1 cellular context compared by ENCODE assay signal in the genomic region with DNA sequence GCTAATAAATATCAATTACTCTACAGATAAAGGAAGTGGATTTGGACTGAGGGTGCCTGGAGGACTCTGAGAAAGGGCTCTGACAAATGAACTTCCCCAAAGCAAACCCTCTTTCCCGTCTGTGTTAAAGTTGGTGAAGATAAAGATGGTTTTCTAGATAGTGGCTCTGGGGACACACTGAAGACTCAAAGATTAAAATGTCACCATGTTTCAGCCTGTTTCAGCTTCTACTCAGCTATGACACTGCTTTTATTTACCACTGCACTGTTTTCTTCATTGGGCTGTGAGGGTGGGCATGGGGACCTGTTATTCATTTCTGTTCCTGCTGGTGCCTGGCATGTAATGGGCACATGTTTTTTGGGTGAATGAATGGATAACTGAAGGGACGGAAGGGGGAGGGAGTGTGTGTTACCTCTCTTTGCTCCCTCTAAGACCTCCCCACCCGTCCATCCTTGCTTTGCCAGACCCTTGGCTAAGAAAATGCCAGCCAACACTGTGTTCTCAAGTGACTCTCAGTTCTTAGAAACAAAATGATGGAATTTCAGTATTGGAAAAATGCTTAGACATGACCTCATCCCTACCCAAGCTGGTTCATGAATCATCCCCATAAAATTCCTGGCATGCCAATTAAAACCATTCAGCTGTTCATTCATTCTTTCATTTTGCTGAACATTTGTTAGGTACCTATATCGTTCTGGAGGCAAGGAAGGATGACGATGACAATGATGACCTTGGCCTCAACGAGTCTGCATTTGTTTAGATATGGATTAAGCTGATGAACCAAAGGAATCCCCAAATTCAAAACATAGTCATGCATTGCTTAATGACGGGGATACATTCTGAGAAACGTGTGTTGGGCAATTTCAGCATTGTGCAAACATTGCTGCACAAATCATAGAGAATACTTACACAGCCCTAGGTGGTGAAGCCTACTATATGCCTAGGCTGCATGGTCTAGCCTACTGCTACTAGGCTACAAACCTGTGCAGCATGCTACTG.
TF ChIP-seq lines count a peak whose summit lies in the region.

No MANE protein-coding gene starts in this region.

TF ChIP-seq in K562, 482 proteins besides CTCF, POLR2A, EP300 and RAD21 (continues in another document):
- TF ChIP-seq ZNF197 (CRISPR knock-in tag; IDR thresholded peaks at IDR 0.05; ENCODE audit: low read depth) (0 out of 2 replicates have a peak, but pooled peaks have one; percentile 67), POLR2B (IDR thresholded peaks at IDR 0.05; ENCODE audit: low read depth, partially characterized antibody) (no peak), FOSL1 (tag; conservative IDR thresholded peaks at IDR 0.05) (peak; percentile 19; the same call in 1 of the 2 replicates), TEAD4 (IDR thresholded peaks at IDR 0.05; ENCODE audit: low read length) (peak; percentile 89), TEAD4 (CRISPR knock-in tag; IDR thresholded peaks at IDR 0.05; ENCODE audit: borderline replicate concordance) (no peak), ASH1L (IDR thresholded peaks at IDR 0.05; ENCODE audit: borderline replicate concordance, low read depth, partially characterized antibody) (no peak), CBX8 (IDR thresholded peaks at IDR 0.05; ENCODE audit: borderline replicate concordance, extremely low read depth, low read depth, low read length, poor library complexity, severe bottlenecking) (no peak), JUND (IDR thresholded peaks at IDR 0.05; ENCODE audit: borderline replicate concordance, low read depth, low read length) (peak; percentile 59; the same call in 1 of the 2 replicates), JUND (tag; IDR thresholded peaks at IDR 0.05; ENCODE audit: borderline replicate concordance, low read depth, low read length) (peak; percentile 47), MEF2A (IDR thresholded peaks at IDR 0.05; ENCODE audit: control insufficient read depth, low read depth, low read length) (no peak), FOXJ2 (tag; IDR thresholded peaks at IDR 0.05) (peak; percentile 58), HSF4 (CRISPR knock-in tag; IDR thresholded peaks at IDR 0.05; ENCODE audit: borderline replicate concordance) (no peak), MAFK (IDR thresholded peaks at IDR 0.05; ENCODE audit: low read length) (peak; percentile 36; the same call in 1 of the 2 replicates), KAT7 (CRISPR knock-in tag; IDR thresholded peaks at IDR 0.05; ENCODE audit: borderline replicate concordance) (no peak), SMAD4 (CRISPR knock-in tag; conservative IDR thresholded peaks at IDR 0.05) (peak; percentile 45), ZNF79 (CRISPR knock-in tag; IDR thresholded peaks at IDR 0.05; ENCODE audit: low read depth) (peak; percentile 31; the same call in 1 of the 2 replicates), ZNF444 (CRISPR knock-in tag; IDR thresholded peaks at IDR 0.05) (no peak), ZNF644 (tag; IDR thresholded peaks at IDR 0.05; ENCODE audit: low read depth) (peak; percentile 65; the same call in 1 of the 2 replicates), ZNF347 (CRISPR knock-in tag; IDR thresholded peaks at IDR 0.05; ENCODE audit: low read depth) (no peak), FOXK2 (conservative IDR thresholded peaks at IDR 0.05 in 1 of 2, IDR thresholded peaks at IDR 0.05 in 1 of 2; ENCODE audit: low read depth in 2 of 2) (no peak; a peak in 2 of 4 replicates), HDAC3 (IDR thresholded peaks at IDR 0.05; ENCODE audit: borderline replicate concordance, partially characterized antibody) (no peak), SUPT5H (IDR thresholded peaks at IDR 0.05) (no peak), ZNF316 (IDR thresholded peaks at IDR 0.05) (peak; percentile 66), ZNF324 (CRISPR knock-in tag; IDR thresholded peaks at IDR 0.05) (no peak), JUN (IDR thresholded peaks at IDR 0.05; ENCODE audit: borderline replicate concordance, low read depth, low read length) (0 out of 2 replicates have a peak, but pooled peaks have one; percentile 6), JUN (CRISPR knock-in tag; IDR thresholded peaks at IDR 0.05; ENCODE audit: borderline replicate concordance) (no peak), ZNF354B (CRISPR knock-in tag; IDR thresholded peaks at IDR 0.05) (no peak), BRD9 (IDR thresholded peaks at IDR 0.05; ENCODE audit: low read depth, partially characterized antibody) (no peak), ZNF311 (CRISPR knock-in tag; IDR thresholded peaks at IDR 0.05) (no peak), BCOR (IDR thresholded peaks at IDR 0.05) (no peak), ZNF586 (CRISPR knock-in tag; conservative IDR thresholded peaks at IDR 0.05) (no peak)
- TF ChIP-seq, protein P1, sequence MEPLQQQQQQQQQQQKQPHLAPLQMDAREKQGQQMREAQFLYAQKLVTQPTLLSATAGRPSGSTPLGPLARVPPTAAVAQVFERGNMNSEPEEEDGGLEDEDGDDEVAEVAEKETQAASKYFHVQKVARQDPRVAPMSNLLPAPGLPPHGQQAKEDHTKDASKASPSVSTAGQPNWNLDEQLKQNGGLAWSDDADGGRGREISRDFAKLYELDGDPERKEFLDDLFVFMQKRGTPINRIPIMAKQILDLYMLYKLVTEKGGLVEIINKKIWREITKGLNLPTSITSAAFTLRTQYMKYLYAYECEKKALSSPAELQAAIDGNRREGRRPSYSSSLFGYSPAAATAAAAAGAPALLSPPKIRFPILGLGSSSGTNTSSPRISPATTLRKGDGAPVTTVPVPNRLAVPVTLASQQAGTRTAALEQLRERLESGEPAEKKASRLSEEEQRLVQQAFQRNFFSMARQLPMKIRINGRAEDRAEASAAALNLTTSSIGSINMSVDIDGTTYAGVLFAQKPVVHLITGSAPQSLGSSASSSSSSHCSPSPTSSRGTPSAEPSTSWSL (CRISPR knock-in tag; IDR thresholded peaks at IDR 0.05; ENCODE audit: borderline replicate concordance): no peak
- TF ChIP-seq, protein P2, sequence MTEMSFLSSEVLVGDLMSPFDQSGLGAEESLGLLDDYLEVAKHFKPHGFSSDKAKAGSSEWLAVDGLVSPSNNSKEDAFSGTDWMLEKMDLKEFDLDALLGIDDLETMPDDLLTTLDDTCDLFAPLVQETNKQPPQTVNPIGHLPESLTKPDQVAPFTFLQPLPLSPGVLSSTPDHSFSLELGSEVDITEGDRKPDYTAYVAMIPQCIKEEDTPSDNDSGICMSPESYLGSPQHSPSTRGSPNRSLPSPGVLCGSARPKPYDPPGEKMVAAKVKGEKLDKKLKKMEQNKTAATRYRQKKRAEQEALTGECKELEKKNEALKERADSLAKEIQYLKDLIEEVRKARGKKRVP (CRISPR knock-in tag; IDR thresholded peaks at IDR 0.05): 0 out of 2 replicates have a peak, but pooled peaks have one; percentile 32
- TF ChIP-seq, protein P3, sequence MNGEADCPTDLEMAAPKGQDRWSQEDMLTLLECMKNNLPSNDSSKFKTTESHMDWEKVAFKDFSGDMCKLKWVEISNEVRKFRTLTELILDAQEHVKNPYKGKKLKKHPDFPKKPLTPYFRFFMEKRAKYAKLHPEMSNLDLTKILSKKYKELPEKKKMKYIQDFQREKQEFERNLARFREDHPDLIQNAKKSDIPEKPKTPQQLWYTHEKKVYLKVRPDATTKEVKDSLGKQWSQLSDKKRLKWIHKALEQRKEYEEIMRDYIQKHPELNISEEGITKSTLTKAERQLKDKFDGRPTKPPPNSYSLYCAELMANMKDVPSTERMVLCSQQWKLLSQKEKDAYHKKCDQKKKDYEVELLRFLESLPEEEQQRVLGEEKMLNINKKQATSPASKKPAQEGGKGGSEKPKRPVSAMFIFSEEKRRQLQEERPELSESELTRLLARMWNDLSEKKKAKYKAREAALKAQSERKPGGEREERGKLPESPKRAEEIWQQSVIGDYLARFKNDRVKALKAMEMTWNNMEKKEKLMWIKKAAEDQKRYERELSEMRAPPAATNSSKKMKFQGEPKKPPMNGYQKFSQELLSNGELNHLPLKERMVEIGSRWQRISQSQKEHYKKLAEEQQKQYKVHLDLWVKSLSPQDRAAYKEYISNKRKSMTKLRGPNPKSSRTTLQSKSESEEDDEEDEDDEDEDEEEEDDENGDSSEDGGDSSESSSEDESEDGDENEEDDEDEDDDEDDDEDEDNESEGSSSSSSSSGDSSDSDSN (IDR thresholded peaks at IDR 0.05; ENCODE audit: borderline replicate concordance in 1 of 2, low read depth in 2 of 2, low read length in 2 of 2): 0 out of 4 replicates have a peak, but pooled peaks of 1 of the 2 experiments have one; percentile 14
- TF ChIP-seq, protein P4, sequence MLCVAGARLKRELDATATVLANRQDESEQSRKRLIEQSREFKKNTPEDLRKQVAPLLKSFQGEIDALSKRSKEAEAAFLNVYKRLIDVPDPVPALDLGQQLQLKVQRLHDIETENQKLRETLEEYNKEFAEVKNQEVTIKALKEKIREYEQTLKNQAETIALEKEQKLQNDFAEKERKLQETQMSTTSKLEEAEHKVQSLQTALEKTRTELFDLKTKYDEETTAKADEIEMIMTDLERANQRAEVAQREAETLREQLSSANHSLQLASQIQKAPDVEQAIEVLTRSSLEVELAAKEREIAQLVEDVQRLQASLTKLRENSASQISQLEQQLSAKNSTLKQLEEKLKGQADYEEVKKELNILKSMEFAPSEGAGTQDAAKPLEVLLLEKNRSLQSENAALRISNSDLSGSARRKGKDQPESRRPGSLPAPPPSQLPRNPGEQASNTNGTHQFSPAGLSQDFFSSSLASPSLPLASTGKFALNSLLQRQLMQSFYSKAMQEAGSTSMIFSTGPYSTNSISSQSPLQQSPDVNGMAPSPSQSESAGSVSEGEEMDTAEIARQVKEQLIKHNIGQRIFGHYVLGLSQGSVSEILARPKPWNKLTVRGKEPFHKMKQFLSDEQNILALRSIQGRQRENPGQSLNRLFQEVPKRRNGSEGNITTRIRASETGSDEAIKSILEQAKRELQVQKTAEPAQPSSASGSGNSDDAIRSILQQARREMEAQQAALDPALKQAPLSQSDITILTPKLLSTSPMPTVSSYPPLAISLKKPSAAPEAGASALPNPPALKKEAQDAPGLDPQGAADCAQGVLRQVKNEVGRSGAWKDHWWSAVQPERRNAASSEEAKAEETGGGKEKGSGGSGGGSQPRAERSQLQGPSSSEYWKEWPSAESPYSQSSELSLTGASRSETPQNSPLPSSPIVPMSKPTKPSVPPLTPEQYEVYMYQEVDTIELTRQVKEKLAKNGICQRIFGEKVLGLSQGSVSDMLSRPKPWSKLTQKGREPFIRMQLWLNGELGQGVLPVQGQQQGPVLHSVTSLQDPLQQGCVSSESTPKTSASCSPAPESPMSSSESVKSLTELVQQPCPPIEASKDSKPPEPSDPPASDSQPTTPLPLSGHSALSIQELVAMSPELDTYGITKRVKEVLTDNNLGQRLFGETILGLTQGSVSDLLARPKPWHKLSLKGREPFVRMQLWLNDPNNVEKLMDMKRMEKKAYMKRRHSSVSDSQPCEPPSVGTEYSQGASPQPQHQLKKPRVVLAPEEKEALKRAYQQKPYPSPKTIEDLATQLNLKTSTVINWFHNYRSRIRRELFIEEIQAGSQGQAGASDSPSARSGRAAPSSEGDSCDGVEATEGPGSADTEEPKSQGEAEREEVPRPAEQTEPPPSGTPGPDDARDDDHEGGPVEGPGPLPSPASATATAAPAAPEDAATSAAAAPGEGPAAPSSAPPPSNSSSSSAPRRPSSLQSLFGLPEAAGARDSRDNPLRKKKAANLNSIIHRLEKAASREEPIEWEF (CRISPR knock-in tag; IDR thresholded peaks at IDR 0.05): 0 out of 2 replicates have a peak, but pooled peaks have one; percentile 28
- TF ChIP-seq, protein P5, sequence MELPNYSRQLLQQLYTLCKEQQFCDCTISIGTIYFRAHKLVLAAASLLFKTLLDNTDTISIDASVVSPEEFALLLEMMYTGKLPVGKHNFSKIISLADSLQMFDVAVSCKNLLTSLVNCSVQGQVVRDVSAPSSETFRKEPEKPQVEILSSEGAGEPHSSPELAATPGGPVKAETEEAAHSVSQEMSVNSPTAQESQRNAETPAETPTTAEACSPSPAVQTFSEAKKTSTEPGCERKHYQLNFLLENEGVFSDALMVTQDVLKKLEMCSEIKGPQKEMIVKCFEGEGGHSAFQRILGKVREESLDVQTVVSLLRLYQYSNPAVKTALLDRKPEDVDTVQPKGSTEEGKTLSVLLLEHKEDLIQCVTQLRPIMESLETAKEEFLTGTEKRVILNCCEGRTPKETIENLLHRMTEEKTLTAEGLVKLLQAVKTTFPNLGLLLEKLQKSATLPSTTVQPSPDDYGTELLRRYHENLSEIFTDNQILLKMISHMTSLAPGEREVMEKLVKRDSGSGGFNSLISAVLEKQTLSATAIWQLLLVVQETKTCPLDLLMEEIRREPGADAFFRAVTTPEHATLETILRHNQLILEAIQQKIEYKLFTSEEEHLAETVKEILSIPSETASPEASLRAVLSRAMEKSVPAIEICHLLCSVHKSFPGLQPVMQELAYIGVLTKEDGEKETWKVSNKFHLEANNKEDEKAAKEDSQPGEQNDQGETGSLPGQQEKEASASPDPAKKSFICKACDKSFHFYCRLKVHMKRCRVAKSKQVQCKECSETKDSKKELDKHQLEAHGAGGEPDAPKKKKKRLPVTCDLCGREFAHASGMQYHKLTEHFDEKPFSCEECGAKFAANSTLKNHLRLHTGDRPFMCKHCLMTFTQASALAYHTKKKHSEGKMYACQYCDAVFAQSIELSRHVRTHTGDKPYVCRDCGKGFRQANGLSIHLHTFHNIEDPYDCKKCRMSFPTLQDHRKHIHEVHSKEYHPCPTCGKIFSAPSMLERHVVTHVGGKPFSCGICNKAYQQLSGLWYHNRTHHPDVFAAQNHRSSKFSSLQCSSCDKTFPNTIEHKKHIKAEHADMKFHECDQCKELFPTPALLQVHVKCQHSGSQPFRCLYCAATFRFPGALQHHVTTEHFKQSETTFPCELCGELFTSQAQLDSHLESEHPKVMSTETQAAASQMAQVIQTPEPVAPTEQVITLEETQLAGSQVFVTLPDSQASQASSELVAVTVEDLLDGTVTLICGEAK (IDR thresholded peaks at IDR 0.05): no peak
- TF ChIP-seq, protein P5 (CRISPR knock-in tag; IDR thresholded peaks at IDR 0.05): no peak
